ENCODE assay signal across 24 cellular contexts in genomic region chr3:100141576-100141975, GRCh38.
"Had no signal": no experiment of that assay in that cellular context is flagged by ENCODE, and none has a peak within 500 bp of the region (broad histone marks: within the 10 kb centered on the region; RNA-seq: fewer than 3 reads in every experiment).

No MANE protein-coding gene starts in this region.

- H3K27ac Mint-ChIP-seq: immature natural killer cell; naive thymus-derived CD8-positive, alpha-beta T cell; stimulated activated naive B cell treated with anti-CD40 and anti-IgM and Interleukin-4, amounts not matched to agents 10 μg/mL and 1 μg/mL and 100 μg/mL, for 72 hours had no signal

- H3K27me3 Mint-ChIP-seq: naive thymus-derived CD8-positive, alpha-beta T cell; stimulated activated naive B cell treated with anti-CD40 and anti-IgM and Interleukin-4, amounts not matched to agents 10 μg/mL and 1 μg/mL and 100 μg/mL, for 72 hours had no signal

- ATAC-seq: left colon; lower lobe of right lung; naive thymus-derived CD8-positive, alpha-beta T cell; psoas muscle; right cardiac atrium; stimulated activated naive B cell treated with anti-CD40 and anti-IgM and Interleukin-4, amounts not matched to agents 10 μg/mL and 1 μg/mL and 100 μg/mL, for 72 hours had no signal

- H3K4me3 Mint-ChIP-seq: immature natural killer cell; naive thymus-derived CD8-positive, alpha-beta T cell; nephron progenitor cell; stimulated activated naive B cell treated with anti-CD40 and anti-IgM and Interleukin-4, amounts not matched to agents 10 μg/mL and 1 μg/mL and 100 μg/mL, for 72 hours had no signal

- H3K27ac ChIP-seq: left ventricle myocardium inferior, lower lobe of right lung, ovary, psoas muscle, sigmoid colon, spleen, stomach, thyroid gland, vagina had no signal

- H3K4me1 ChIP-seq: lower lobe of right lung, psoas muscle, sigmoid colon, stomach, vagina had no signal

- DNase-seq: dorsolateral prefrontal cortex; effector CD4-positive, alpha-beta T cell; hypothalamus; immature natural killer cell; islet precursor cell; kidney glomerular epithelial cell; left colon; left ventricle myocardium inferior; lower lobe of right lung; naive thymus-derived CD8-positive, alpha-beta T cell; nephron progenitor cell; nucleus accumbens; ovary; posterior cingulate gyrus; psoas muscle; right cardiac atrium; sigmoid colon; spleen; stimulated activated CD4-positive, alpha-beta T cell treated with anti-CD3 and anti-CD28 coated beads, Interleukin-4, amount 100 ng/mL, for 4 hours; stimulated activated naive B cell treated with anti-CD40 and anti-IgM and Interleukin-4, amounts not matched to agents 10 μg/mL and 1 μg/mL and 100 μg/mL, for 72 hours; stomach; thyroid gland; trophoblast cell had no signal

- H3K27me3 ChIP-seq: dorsolateral prefrontal cortex, ovary, sigmoid colon, spleen, stomach, thyroid gland, vagina had no signal

- H3K4me3 ChIP-seq: dorsolateral prefrontal cortex, left ventricle myocardium inferior, lower lobe of right lung, ovary, psoas muscle, sigmoid colon, spleen, stomach, thyroid gland, vagina had no signal

- H3K36me3 ChIP-seq: left ventricle myocardium inferior, lower lobe of right lung, ovary, sigmoid colon, thyroid gland, vagina had no signal

- H3K4me1 Mint-ChIP-seq: nephron progenitor cell had no signal

- H3K9me3 ChIP-seq: ovary, sigmoid colon, thyroid gland, vagina had no signal
